Comparison of ENCODE assay signal across 9 cellular contexts in genomic region chr16:53052519-53053501, GRCh38. TPM values are rescaled to one million over a fixed set of nuclear protein-coding genes. Genes with fewer than 3 reads are reported as not detected.
A peak's percentile ranks its signal among the peaks of the same experiment; 100 is the strongest.
DNase-seq lines count a peak whose midpoint lies in the region; ATAC-seq, FAIRE-seq and TF ChIP-seq lines count a peak whose summit lies in the region.
"Had no signal": no experiment of that assay in that cellular context is flagged by ENCODE, and none has a peak within 500 bp of the region (broad histone marks: within the 10 kb centered on the region; RNA-seq: fewer than 3 reads in every experiment).

Gene CHD9NB (minus strand): TSS chr16:53052897. CDS start chr16:53044158, 8,739 bp downstream.

- DNase-seq in GM12864 (ENCODE audit: low read depth) (no peak), NCI-H226 (peak; percentile 95), cardiac fibroblast (ENCODE audit: low read depth in 2 of 2) (peak; percentile 88 to 94), naive B cell (no peak), D721Med (ENCODE audit: insufficient read length, low spot score) (no peak), NCI-H446 (lab: John Stamatoyannopoulos, UW) (no peak), NCI-H1092 (lab: John Stamatoyannopoulos, UW) (no peak)

- no peaks in the 10 kb centered on the region for H3K9me3 Mint-ChIP-seq in naive B cell

- no peak for ATAC-seq in naive B cell (ENCODE audit: low read depth in 2 of 2)

- no peak within 1 kb of the TSS for H2AFZ ChIP-seq in ACC112 (ENCODE audit: low read length, unreplicated experiment)

- no peaks in the 10 kb centered on the region for H3K36me3 Mint-ChIP-seq in naive B cell

- no peaks in the 10 kb centered on the region for H3K36me3 ChIP-seq in ACC112 (ENCODE audit: insufficient read depth, low read length)
- H3K36me3 ChIP-seq: heart left ventricle had no signal

- H3K4me1 ChIP-seq in ACC112 (ENCODE audit: control insufficient read depth, insufficient read depth, low read length, unreplicated experiment), result peaks cover 29% of the 10 kb centered on the region

- FAIRE-seq in D721Med (lab: Jason Lieb, UNC), result no peak

- H3K27ac Mint-ChIP-seq in naive B cell, result no peak within 1 kb of the TSS

- no peaks in the 10 kb centered on the region for H3K27me3 ChIP-seq in ACC112 (ENCODE audit: insufficient read depth, low read length)
- H3K27me3 ChIP-seq: heart left ventricle had no signal

- peaks cover 17 to 31% (median 26%) of the 10 kb centered on the region in 3 donors for H3K4me1 Mint-ChIP-seq in naive B cell

- TF ChIP-seq CTCF in GM12864 (IDR thresholded peaks at IDR 0.05; ENCODE audit: low read depth, low read length, missing control alignments), result no peak
- TF ChIP-seq CTCF in cardiac fibroblast (IDR thresholded peaks at IDR 0.05; ENCODE audit: low read depth, low read length), result no peak
- no peak for TF ChIP-seq CTCF in D721Med (IDR thresholded peaks at IDR 0.05; ENCODE audit: insufficient read depth, missing control alignments)

- peaks cover 21% of the 10 kb centered on the region for H3K79me2 ChIP-seq in ACC112 (ENCODE audit: control insufficient read depth, insufficient read depth, low read length, unreplicated experiment)

- H3K27ac ChIP-seq in ACC112 (ENCODE audit: low read depth, low read length), result peak within 1 kb of the TSS; percentile 83

- peak within 1 kb of the TSS; percentile 69 for H3K4me3 ChIP-seq in ACC112 (ENCODE audit: low read depth, low read length)
- peak within 1 kb of the TSS; percentile 24 for H3K4me3 ChIP-seq in GM12864 (ENCODE audit: low read depth, low read length)
- peak within 1 kb of the TSS; percentile 22 to 48 for H3K4me3 ChIP-seq in cardiac fibroblast (replicated peaks in 1 of 2; ENCODE audit: low read depth in 2 of 2, low read length in 2 of 2)

- H3K4me3 Mint-ChIP-seq in naive B cell, result peak within 1 kb of the TSS in 7 of 8 donors; percentile 16 to 97 (median 53)

- H3K27me3 Mint-ChIP-seq in naive B cell, result peaks cover 0 to 9% (median 0%) of the 10 kb centered on the region in 3 donors

RNA-seq across cellular contexts. Expression of gene CHD9NB, which starts in this region (rescaled TPM):
- polyA plus RNA-seq in naive B cell (ENCODE audit: low read depth in 6 of 6), result under 1 TPM in 1 of 6 donors, not detected in 5; 0.16 TPM

Comparison
In these comparisons a context has a peak if more than half of its experiments do, and no peak if none do; other contexts are left out.
1. DNase-seq: peak in NCI-H226 (single experiment) and cardiac fibroblast (2 of 2); none in GM12864 (single experiment), naive B cell (single experiment), D721Med (single experiment), NCI-H446 (0 of 2) and NCI-H1092 (single experiment).
2. Peak in every context shown above with its lines, with median percentiles within 50 percentile points of each other: H3K4me3 ChIP-seq.